In genomic region chr16:89505204-89506112, GRCh38 we compare ENCODE assay signal across 8 cellular contexts. TPM values are rescaled to one million over a fixed set of nuclear protein-coding genes. Genes with fewer than 3 reads are reported as not detected.
DNase-seq lines count a peak whose midpoint lies in the region; ATAC-seq, FAIRE-seq and TF ChIP-seq lines count a peak whose summit lies in the region.

No MANE protein-coding gene starts in this region.

- H3K4me1 ChIP-seq in HepG2 (ENCODE audit: insufficient read depth, low read length): peaks cover 65% of the 10 kb centered on the region

- peak; percentile 11; the same call in 1 of the 2 replicates for TF ChIP-seq RAD21 in HepG2 (CRISPR knock-in tag; IDR thresholded peaks at IDR 0.05)

- in situ Hi-C loops in HepG2 (cut with HindIII; ENCODE audit: extremely low pct_ligation_motif_present, low pct_unique_long_range_greater_than_20kb): no loop called here

- peaks cover 12% of the 10 kb centered on the region for H4K20me1 ChIP-seq in HepG2 (ENCODE audit: insufficient read depth, low read length)

- H3K27ac Mint-ChIP-seq in activated B cell treated with CpG ODN at 0.5 μM for 24 hours: peak overlapping the region; percentile 74

- no peak overlapping the region for H2AFZ ChIP-seq in HepG2 (ENCODE audit: low read length)

- peak overlapping the region; percentile 99 for H3K4me2 ChIP-seq in HepG2 (ENCODE audit: low read depth, low read length)

- H3K27me3 ChIP-seq in HepG2 (ENCODE audit: control insufficient read depth in 1 of 2, insufficient read depth in 2 of 2, low read length in 2 of 2): no peaks in the 10 kb centered on the region; a peak in 1 of 5 replicates

- TSS peak; percentile 64 for BruUV-seq in HepG2 (replicated peaks; lab: Mats Ljungman, UMichigan)

- CTCF ChIA-PET in activated B cell treated with CpG ODN at 0.5 μM for 24 hours (lab: Charles Lee): no interaction called here
- CTCF ChIA-PET in HepG2 (lab: Yijun Ruan, JAX; ENCODE audit: low intra/inter-chr PET ratio, low total read pairs): no interaction called here

- FAIRE-seq in HepG2 (lab: Jason Lieb, UNC): peak; percentile 99

- H3K79me2 ChIP-seq in HepG2 (ENCODE audit: insufficient read depth, low read length): peaks cover 37% of the 10 kb centered on the region

- H3K36me3 ChIP-seq in HepG2 (replicated peaks in 1 of 2; ENCODE audit: control insufficient read depth in 1 of 2, insufficient read depth in 2 of 2, low read length in 2 of 2): peaks cover under 1 to 2% of the 10 kb centered on the region in 2 experiments

- H3K4me3 Mint-ChIP-seq in activated B cell treated with CpG ODN at 0.5 μM for 24 hours: peak overlapping the region; percentile 74

- TF ChIP-seq CTCF in activated B cell treated with CpG ODN at 0.5 μM for 24 hours (IDR thresholded peaks at IDR 0.05) (no peak), HepG2 (CRISPR knock-in tag; IDR thresholded peaks at IDR 0.05) (peak; percentile 32; the same call in 1 of the 2 replicates)

- H3K4me1 Mint-ChIP-seq in activated B cell treated with CpG ODN at 0.5 μM for 24 hours: peaks cover 37% of the 10 kb centered on the region

- no peaks in the 10 kb centered on the region for H3K9me3 ChIP-seq in HepG2 (ENCODE audit: low read length)

- H3K27ac ChIP-seq in caudate nucleus (ENCODE audit: low read depth, low read length) (peak overlapping the region; percentile 59), HepG2 (ENCODE audit: extremely low read length, insufficient read depth, low read length) (peak overlapping the region; percentile 94)

- intact Hi-C loops in activated B cell treated with CpG ODN at 0.5 μM for 24 hours (cut with micrococcal nuclease): loop anchor here (1.0 to 10.0 kb wide), 4 partner anchors 15 to 691 kb away; partner anchors contain the start of genes ANKRD11 and APRT
- intact Hi-C loops in HepG2 (cut with micrococcal nuclease; ENCODE audit: unreplicated experiment): loop anchor here (2.0 to 5.0 kb wide), 6 partner anchors 15 to 263 kb away; partner anchors contain the start of gene ANKRD11

- TF ChIP-seq POLR2A in HepG2 (IDR thresholded peaks at IDR 0.05; ENCODE audit: insufficient read depth in 1 of 2, low read depth in 2 of 2, low read length in 2 of 2): peak; percentile 98

- H3K36me3 Mint-ChIP-seq in activated B cell treated with CpG ODN at 0.5 μM for 24 hours (ENCODE audit: low read depth): peaks cover 4% of the 10 kb centered on the region

- no peaks in the 10 kb centered on the region for H3K9me3 Mint-ChIP-seq in activated B cell treated with CpG ODN at 0.5 μM for 24 hours

- ATAC-seq in GM19351 (IDR thresholded peaks at IDR 0.05; ENCODE audit: unreplicated experiment): peak; percentile 60
- peak; percentile 66 for ATAC-seq in activated B cell treated with CpG ODN at 0.5 μM for 24 hours (ENCODE audit: low read depth)
- ATAC-seq in HepG2: peak; percentile 66
- no peak for ATAC-seq in GM19467 (IDR thresholded peaks at IDR 0.05; ENCODE audit: unreplicated experiment)

- H3K9ac ChIP-seq in HepG2 (ENCODE audit: insufficient read depth, low read depth, low read length): peak overlapping the region; percentile 79

- peak; percentile 86 for DNase-seq in Ammon's horn (ENCODE audit: low spot score)
- DNase-seq in KG1 (lab: John Stamatoyannopoulos, UW): peak; percentile 89
- DNase-seq in activated B cell treated with CpG ODN at 0.5 μM for 24 hours: peak; percentile 54
- peak in 31 of 61 donors; percentile 5 to 59 (median 26) for DNase-seq in caudate nucleus (lab: John Stamatoyannopoulos, UW)
- DNase-seq in HepG2 (ENCODE audit: low spot score): peak; percentile 99
- DNase-seq in stimulated activated CD4-positive, alpha-beta T cell treated with anti-CD3 and anti-CD28 coated beads, Interleukin-4, amount 100 ng/mL, for 1 hour: peak; percentile 83

- H3K27me3 Mint-ChIP-seq in activated B cell treated with CpG ODN at 0.5 μM for 24 hours: no peaks in the 10 kb centered on the region

- WGBS in HepG2 (ENCODE audit: low lambda C conversion rate): 3% methylated on average over 20 of the region's 20 CpGs

- H3K4me3 ChIP-seq in HepG2 (replicated peaks in 1 of 3; ENCODE audit: insufficient read depth in 1 of 3, low read depth in 2 of 3, low read length in 3 of 3): peak overlapping the region; percentile 55 to 74 (median 57)

- TF ChIP-seq EP300 in HepG2 (IDR thresholded peaks at IDR 0.05; ENCODE audit: low read depth in 2 of 2, low read length in 2 of 2): peak; percentile 51 to 89; a peak in 3 of 4 replicates
- peak; percentile 78 for TF ChIP-seq EP300 in HepG2 (CRISPR knock-in tag; IDR thresholded peaks at IDR 0.05; ENCODE audit: borderline replicate concordance)

- POLR2A ChIA-PET in activated B cell treated with CpG ODN at 0.5 μM for 24 hours (lab: Charles Lee): interaction anchor here (0.6 to 4.2 kb wide), 6 partner anchors 15 to 793 kb away, joined by 3 to 68 read pairs (median 4); partner anchors contain the start of gene ANKRD11
- POLR2A ChIA-PET in HepG2 (lab: Yijun Ruan, JAX): interaction anchor here (1.1 to 2.7 kb wide), 7 partner anchors 11 to 258 kb away, joined by 3 to 13 read pairs (median 4); no protein-coding TSS in a partner anchor

RNA-seq across cellular contexts. Expression of gene SPG7, which starts 2.7 kb away (rescaled TPM):
- 84.7 and 102 TPM in 2 replicates for total RNA-seq in activated B cell treated with CpG ODN at 0.5 μM for 24 hours
- 63.9 and 136 TPM in 2 replicates for total RNA-seq in HepG2 (2016; rRNA removed; fragmentation: Illumina TruSeq; extraction: Trizol)
- 47.1 and 47.6 TPM in 2 replicates for total RNA-seq in HepG2 (2016; cell fraction: cytosol; rRNA removed; fragmentation: Illumina TruSeq; extraction: Trizol; ENCODE audit: low read depth)
- 54.6 and 131 TPM in 2 replicates for total RNA-seq in HepG2 (2016; cell fraction: insoluble cytoplasmic fraction; rRNA removed; fragmentation: Illumina TruSeq; extraction: Trizol)
- 46.3 and 47.0 TPM in 2 replicates for total RNA-seq in HepG2 (2016; cell fraction: membrane; rRNA removed; fragmentation: Illumina TruSeq; extraction: Trizol)
- 148 and 166 TPM in 2 replicates for total RNA-seq in HepG2 (2016; cell fraction: nucleus; rRNA removed; fragmentation: Illumina TruSeq; extraction: Trizol)
- polyA plus RNA-seq in HepG2 (2011; rRNA removed): 66.0 and 77.5 TPM in 2 replicates
- polyA plus RNA-seq in HepG2 (2011; cell fraction: cytosol; rRNA removed): 41.6 and 46.2 TPM in 2 replicates
- polyA plus RNA-seq in HepG2 (2011; cell fraction: nucleus; rRNA removed): 327 and 378 TPM in 2 replicates
- polyA plus RNA-seq in HepG2 (2012): 69.0 and 72.2 TPM in 2 replicates
- 8.2 and 9.5 TPM in 2 replicates for polyA plus RNA-seq in HepG2 (2016; cell fraction: cytosol; fragmentation: Illumina TruSeq; extraction: Trizol; ENCODE audit: low read depth)
- polyA plus RNA-seq in HepG2 (2016; cell fraction: insoluble cytoplasmic fraction; fragmentation: Illumina TruSeq; extraction: Trizol; ENCODE audit: low read depth): 43.3 and 56.0 TPM in 2 replicates
- 16.9 and 17.6 TPM in 2 replicates for polyA plus RNA-seq in HepG2 (2016; cell fraction: membrane; fragmentation: Illumina TruSeq; extraction: Trizol; ENCODE audit: low read depth)
- polyA plus RNA-seq in HepG2 (2016; cell fraction: nucleus; fragmentation: Illumina TruSeq; extraction: Trizol; ENCODE audit: insufficient read depth, low read depth): 304 and 336 TPM in 2 replicates
- polyA minus RNA-seq in HepG2 (2011; rRNA and poly(A)+ RNA removed; ENCODE audit: low replicate concordance): 76.1 and 106 TPM in 2 replicates
- 59.0 and 61.6 TPM in 2 replicates for polyA minus RNA-seq in HepG2 (2011; cell fraction: cytosol; rRNA and poly(A)+ RNA removed)
- 140 and 143 TPM in 2 replicates for polyA minus RNA-seq in HepG2 (2011; cell fraction: nucleus; rRNA and poly(A)+ RNA removed)

RNA-seq across cellular contexts. Expression of gene ANKRD11, which starts 15.1 kb away (rescaled TPM):
- total RNA-seq in activated B cell treated with CpG ODN at 0.5 μM for 24 hours (216 and 243 TPM in 2 replicates), HepG2 (2016; rRNA removed; fragmentation: Illumina TruSeq; extraction: Trizol) (21.4 and 24.4 TPM in 2 replicates)
- 54.2 and 55.2 TPM in 2 replicates for total RNA-seq in HepG2 (2016; cell fraction: cytosol; rRNA removed; fragmentation: Illumina TruSeq; extraction: Trizol; ENCODE audit: low read depth)
- 17.9 and 22.3 TPM in 2 replicates for total RNA-seq in HepG2 (2016; cell fraction: insoluble cytoplasmic fraction; rRNA removed; fragmentation: Illumina TruSeq; extraction: Trizol)
- total RNA-seq in HepG2 (2016; cell fraction: membrane; rRNA removed; fragmentation: Illumina TruSeq; extraction: Trizol): 22.4 and 27.0 TPM in 2 replicates
- 48.5 and 63.5 TPM in 2 replicates for total RNA-seq in HepG2 (2016; cell fraction: nucleus; rRNA removed; fragmentation: Illumina TruSeq; extraction: Trizol)
- polyA plus RNA-seq in HepG2 (2011; rRNA removed): 38.4 and 42.3 TPM in 2 replicates
- polyA plus RNA-seq in HepG2 (2011; cell fraction: cytosol; rRNA removed): 31.1 and 36.3 TPM in 2 replicates
- polyA plus RNA-seq in HepG2 (2011; cell fraction: nucleus; rRNA removed): 155 and 191 TPM in 2 replicates
- polyA plus RNA-seq in HepG2 (2012): 78.6 and 89.8 TPM in 2 replicates
- 10.6 and 13.9 TPM in 2 replicates for polyA plus RNA-seq in HepG2 (2016; cell fraction: cytosol; fragmentation: Illumina TruSeq; extraction: Trizol; ENCODE audit: low read depth)
- polyA plus RNA-seq in HepG2 (2016; cell fraction: insoluble cytoplasmic fraction; fragmentation: Illumina TruSeq; extraction: Trizol; ENCODE audit: low read depth): 35.2 and 50.6 TPM in 2 replicates
- 29.5 and 30.6 TPM in 2 replicates for polyA plus RNA-seq in HepG2 (2016; cell fraction: membrane; fragmentation: Illumina TruSeq; extraction: Trizol; ENCODE audit: low read depth)
- 190 and 216 TPM in 2 replicates for polyA plus RNA-seq in HepG2 (2016; cell fraction: nucleus; fragmentation: Illumina TruSeq; extraction: Trizol; ENCODE audit: insufficient read depth, low read depth)
- 38.6 and 64.5 TPM in 2 replicates for polyA minus RNA-seq in HepG2 (2011; rRNA and poly(A)+ RNA removed; ENCODE audit: low replicate concordance)
- polyA minus RNA-seq in HepG2 (2011; cell fraction: cytosol; rRNA and poly(A)+ RNA removed): 32.5 and 37.0 TPM in 2 replicates
- polyA minus RNA-seq in HepG2 (2011; cell fraction: nucleus; rRNA and poly(A)+ RNA removed): 104 and 109 TPM in 2 replicates

RNA-seq across cellular contexts. Expression of gene RPL13, which starts 55.0 kb away (rescaled TPM):
- total RNA-seq in activated B cell treated with CpG ODN at 0.5 μM for 24 hours (3,566 and 4,063 TPM in 2 replicates), HepG2 (2016; rRNA removed; fragmentation: Illumina TruSeq; extraction: Trizol) (2,988 and 3,233 TPM in 2 replicates)
- total RNA-seq in HepG2 (2016; cell fraction: cytosol; rRNA removed; fragmentation: Illumina TruSeq; extraction: Trizol; ENCODE audit: low read depth): 6,142 and 6,743 TPM in 2 replicates
- 3,074 and 3,414 TPM in 2 replicates for total RNA-seq in HepG2 (2016; cell fraction: insoluble cytoplasmic fraction; rRNA removed; fragmentation: Illumina TruSeq; extraction: Trizol)
- total RNA-seq in HepG2 (2016; cell fraction: membrane; rRNA removed; fragmentation: Illumina TruSeq; extraction: Trizol): 8,788 and 9,254 TPM in 2 replicates
- total RNA-seq in HepG2 (2016; cell fraction: nucleus; rRNA removed; fragmentation: Illumina TruSeq; extraction: Trizol): 1,061 and 1,137 TPM in 2 replicates
- polyA plus RNA-seq in HepG2 (2011; rRNA removed): 4,411 and 5,523 TPM in 2 replicates
- 4,701 and 9,932 TPM in 2 replicates for polyA plus RNA-seq in HepG2 (2011; cell fraction: cytosol; rRNA removed)
- polyA plus RNA-seq in HepG2 (2011; cell fraction: nucleus; rRNA removed): 3,101 and 3,317 TPM in 2 replicates
- 3,379 and 4,912 TPM in 2 replicates for polyA plus RNA-seq in HepG2 (2012)
- 8,773 and 9,300 TPM in 2 replicates for polyA plus RNA-seq in HepG2 (2016; cell fraction: cytosol; fragmentation: Illumina TruSeq; extraction: Trizol; ENCODE audit: low read depth)
- polyA plus RNA-seq in HepG2 (2016; cell fraction: insoluble cytoplasmic fraction; fragmentation: Illumina TruSeq; extraction: Trizol; ENCODE audit: low read depth): 3,767 and 4,135 TPM in 2 replicates
- polyA plus RNA-seq in HepG2 (2016; cell fraction: membrane; fragmentation: Illumina TruSeq; extraction: Trizol; ENCODE audit: low read depth): 9,832 and 9,939 TPM in 2 replicates
- 2,257 and 2,556 TPM in 2 replicates for polyA plus RNA-seq in HepG2 (2016; cell fraction: nucleus; fragmentation: Illumina TruSeq; extraction: Trizol; ENCODE audit: insufficient read depth, low read depth)
- polyA minus RNA-seq in HepG2 (2011; rRNA and poly(A)+ RNA removed; ENCODE audit: low replicate concordance): 1,096 and 3,482 TPM in 2 replicates
- polyA minus RNA-seq in HepG2 (2011; cell fraction: cytosol; rRNA and poly(A)+ RNA removed): 1,942 and 2,023 TPM in 2 replicates
- polyA minus RNA-seq in HepG2 (2011; cell fraction: nucleus; rRNA and poly(A)+ RNA removed): 448 and 516 TPM in 2 replicates

Comparison
In these comparisons a context has a peak if more than half of its experiments do, and no peak if none do; other contexts are left out.
1. DNase-seq: peak in every context shown above with its lines; median percentile 99 in HepG2; 89 in KG1; 86 in Ammon's horn; 83 in stimulated activated CD4-positive, alpha-beta T cell treated with anti-CD3 and anti-CD28 coated beads, Interleukin-4, amount 100 ng/mL, for 1 hour; 54 in activated B cell treated with CpG ODN at 0.5 μM for 24 hours; 26 in caudate nucleus.